ENCODE assay signal across 13 cellular contexts in the genomic region with DNA sequence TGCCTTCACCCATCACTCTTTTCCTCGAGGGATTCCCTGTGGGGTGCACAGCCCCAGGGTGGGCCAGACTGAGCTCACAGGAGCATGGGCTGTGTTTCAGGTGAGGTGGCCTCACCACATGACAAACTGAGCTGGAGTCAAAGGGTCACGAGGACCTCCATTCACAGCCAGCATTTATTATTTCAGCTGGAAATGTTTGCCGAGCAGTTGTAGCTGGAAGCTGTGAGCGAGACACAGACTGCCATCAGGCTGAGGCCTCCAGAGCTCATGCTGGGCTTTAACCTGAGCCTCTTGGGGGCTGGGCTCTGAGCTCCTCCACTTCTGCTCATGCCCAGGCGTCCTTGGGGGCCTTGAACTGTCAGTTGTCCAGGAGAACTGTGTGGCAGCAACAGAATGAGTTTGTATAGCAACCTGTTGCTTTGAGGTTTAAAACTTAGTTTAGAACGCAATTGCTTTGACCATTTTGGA. TPM values are rescaled to one million over a fixed set of nuclear protein-coding genes. Genes with fewer than 3 reads are reported as not detected.
DNase-seq lines count a peak whose midpoint lies in the region; ATAC-seq and TF ChIP-seq lines count a peak whose summit lies in the region.
"Had no signal": no experiment of that assay in that cellular context is flagged by ENCODE, and none has a peak within 500 bp of the region (broad histone marks: within the 10 kb centered on the region; RNA-seq: fewer than 3 reads in every experiment).

No MANE protein-coding gene starts in this region.

- H2BK15ac ChIP-seq in neuronal stem cell (ENCODE audit: low read length), result no peak overlapping the region

- H3K4me1 ChIP-seq in neuronal stem cell (ENCODE audit: control insufficient read depth in 2 of 2, insufficient read depth in 1 of 2, low read depth in 1 of 2, low read length in 2 of 2) (peaks cover 3 to 30% of the 10 kb centered on the region in 2 donors), upper lobe of left lung (peaks cover 3 to 11% (median 4%) of the 10 kb centered on the region in 4 donors)

- no peak overlapping the region for H3K4ac ChIP-seq in neuronal stem cell (ENCODE audit: low read length)

- H3K27me3 ChIP-seq in neuronal stem cell (ENCODE audit: control insufficient read depth in 3 of 3, insufficient read depth in 3 of 3, low read depth in 1 of 3, low read length in 3 of 3) (no peaks in the 10 kb centered on the region), upper lobe of left lung (no peaks in the 10 kb centered on the region)

- H4K8ac ChIP-seq in neuronal stem cell (ENCODE audit: low read depth, low read length), result no peak overlapping the region

- peak overlapping the region; percentile 0 for H3K18ac ChIP-seq in neuronal stem cell (ENCODE audit: low read length)

- no peak overlapping the region for H4K91ac ChIP-seq in neuronal stem cell (ENCODE audit: low read depth, low read length, poor library complexity)

- H2BK120ac ChIP-seq in neuronal stem cell (ENCODE audit: low read depth, low read length), result no peak overlapping the region

- H2BK5ac ChIP-seq in neuronal stem cell (ENCODE audit: low read length), result peak overlapping the region; percentile 9

- H2AFZ ChIP-seq in neuronal stem cell (ENCODE audit: low read length), result no peak overlapping the region

- no peak for TF ChIP-seq POLR2A in upper lobe of left lung (IDR thresholded peaks at IDR 0.05)

- no peak for TF ChIP-seq EP300 in upper lobe of left lung (IDR thresholded peaks at IDR 0.05)

- no peaks in the 10 kb centered on the region for H3K9me3 ChIP-seq in neuronal stem cell (replicated peaks in 1 of 2; ENCODE audit: control insufficient read depth in 2 of 2, insufficient read depth in 1 of 2, low read depth in 1 of 2, low read length in 2 of 2)
- no peaks in the 10 kb centered on the region for H3K9me3 ChIP-seq in upper lobe of left lung

- H3K27ac ChIP-seq in C4-2B (peak overlapping the region; percentile 25), neuronal stem cell (replicated peaks; ENCODE audit: low read length) (peak overlapping the region; percentile 2), upper lobe of left lung (no peak overlapping the region)

- H3K4me3 ChIP-seq in neuronal stem cell (ENCODE audit: low read length in 2 of 2) (no peak overlapping the region), upper lobe of left lung (no peak overlapping the region)

- WGBS in neuronal stem cell (ENCODE audit: extremely low coverage in 2 of 2, insufficient read length in 2 of 2, insufficient replicate concordance in 1 of 2), 2 donors, result no CpG with 5 or more reads among the region's 6 CpGs
- 90 to 93% methylated on average over 6 of the region's 6 CpGs for WGBS in upper lobe of left lung, 2 donors

- H2AK5ac ChIP-seq in neuronal stem cell (ENCODE audit: low read depth, low read length), result peak overlapping the region; percentile 8

- no peak overlapping the region for H3K23ac ChIP-seq in neuronal stem cell (ENCODE audit: low read depth, low read length, poor library complexity)

- no peak overlapping the region for H3K4me2 ChIP-seq in neuronal stem cell (ENCODE audit: insufficient read depth, low read length, poor library complexity, severe bottlenecking)

- no peak overlapping the region for H2BK12ac ChIP-seq in neuronal stem cell (ENCODE audit: low read length)

- no peaks in the 10 kb centered on the region for H3K79me1 ChIP-seq in neuronal stem cell (ENCODE audit: low read depth, low read length)

- H3K9ac ChIP-seq in neuronal stem cell (ENCODE audit: low read depth, low read length, poor library complexity), result no peak overlapping the region

- DNase-seq in NCI-H146 (lab: John Stamatoyannopoulos, UW), result peak; percentile 92
- peak; percentile 38 for DNase-seq in dermis blood vessel endothelial cell
- DNase-seq in neuronal stem cell (ENCODE audit: low spot score), result no peak
- no peak for DNase-seq in CD1c-positive myeloid dendritic cell (ENCODE audit: extremely low spot score)
- no peak for DNase-seq in upper lobe of left lung
- no peak for DNase-seq in stimulated activated CD4-positive, alpha-beta T cell treated with anti-CD3 and anti-CD28 coated beads, Interleukin-4, amount 100 ng/mL, for 1 hour
- DNase-seq in activated T-cell treated with anti-CD3 and anti-CD28 coated beads, Interleukin-2, amount 50 U/mL, for 1 hour, result no peak
- DNase-seq: activated CD8-positive, alpha-beta memory T cell treated with anti-CD3 and anti-CD28 coated beads, Interleukin-2, amount 50 U/mL, for 48 hours; amniotic stem cell; Karpas-422; midbrain; RPMI8226 had no signal

- H3K14ac ChIP-seq in neuronal stem cell (ENCODE audit: low read length), result no peak overlapping the region

- no peak for ATAC-seq in upper lobe of left lung (ENCODE audit: low FRiP score in 2 of 2)

- H3K36me3 ChIP-seq in neuronal stem cell (replicated peaks in 1 of 2; ENCODE audit: control insufficient read depth in 2 of 2, insufficient read depth in 2 of 2, low read length in 2 of 2), result no peaks in the 10 kb centered on the region
- no peaks in the 10 kb centered on the region for H3K36me3 ChIP-seq in upper lobe of left lung

- TF ChIP-seq CTCF in C4-2B (conservative IDR thresholded peaks at IDR 0.05), result no peak
- no peak for TF ChIP-seq CTCF in upper lobe of left lung (IDR thresholded peaks at IDR 0.05)

RNA-seq across cellular contexts. Expression of a gene that starts 57.5 kb away (rescaled TPM):
- total RNA-seq in dermis blood vessel endothelial cell (676 and 796 TPM in 2 replicates), upper lobe of left lung (100 to 1,000 TPM; 101 to 193 (median 127) TPM)
- polyA plus RNA-seq in neuronal stem cell (2013, experiment 1 of 2), result 19.0 TPM
- 20.1 TPM for polyA plus RNA-seq in neuronal stem cell (2013, experiment 2 of 2)

Comparison
In these comparisons a context has a peak if more than half of its experiments do, and no peak if none do; other contexts are left out.
1. H3K27ac ChIP-seq: peak in C4-2B (single experiment) and neuronal stem cell (single experiment); none in upper lobe of left lung (0 of 4).
2. DNase-seq: peak in NCI-H146 (single experiment) and dermis blood vessel endothelial cell (single experiment); none in neuronal stem cell (single experiment), CD1c-positive myeloid dendritic cell (single experiment), upper lobe of left lung (0 of 2), stimulated activated CD4-positive, alpha-beta T cell treated with anti-CD3 and anti-CD28 coated beads, Interleukin-4, amount 100 ng/mL, for 1 hour (single experiment) and activated T-cell treated with anti-CD3 and anti-CD28 coated beads, Interleukin-2, amount 50 U/mL, for 1 hour (single experiment).